Comparison of ENCODE assay signal across 23 cellular contexts in genomic region chr18:35051978-35052377, GRCh38. TPM values are rescaled to one million over a fixed set of nuclear protein-coding genes. Genes with fewer than 3 reads are reported as not detected.
DNase-seq lines count a peak whose midpoint lies in the region; ATAC-seq, FAIRE-seq and TF ChIP-seq lines count a peak whose summit lies in the region.
"Had no signal": no experiment of that assay in that cellular context is flagged by ENCODE, and none has a peak within 500 bp of the region (broad histone marks: within the 10 kb centered on the region; RNA-seq: fewer than 3 reads in every experiment).

No MANE protein-coding gene starts in this region.

- H3K27ac ChIP-seq in small intestine (ENCODE audit: low read depth in 1 of 2, low read length in 1 of 2), result no peak overlapping the region
- H3K27ac ChIP-seq: C4-2B, uterus, VCaP had no signal

- peaks cover 1 to 13% of the 10 kb centered on the region in 2 donors for H3K4me1 ChIP-seq in small intestine (ENCODE audit: control insufficient read depth in 2 of 2, insufficient read depth in 1 of 2, low read depth in 1 of 2, low read length in 1 of 2)
- H3K4me1 ChIP-seq: uterus had no signal

- H3K4me3 Mint-ChIP-seq in endothelial cell (ENCODE audit: unreplicated experiment) (no peak overlapping the region), natural killer cell (peak overlapping the region; percentile 49)
- H3K4me3 Mint-ChIP-seq: GM23338; T-helper 1 cell treated with Interleukin-12 subunit alpha and Interleukin-12 subunit beta and Interleukin-4 antibody, amounts not matched to agents 30 μg/mL and 1 μg/mL, for 36 hours had no signal

- DNase-seq in EH (ENCODE audit: low read depth) (peak; percentile 54), NCI-H82 treated with DMSO at 0.1 percent for 48 hours (lab: John Stamatoyannopoulos, UW; ENCODE audit: unreplicated experiment) (peak; percentile 13), endothelial cell (ENCODE audit: low spot score) (no peak), natural killer cell (no peak), SW480 (ENCODE audit: low spot score) (no peak), small intestine (no peak), GM12892 (ENCODE audit: insufficient read length) (no peak)
- DNase-seq: ACHN; activated CD8-positive, alpha-beta memory T cell treated with anti-CD3 and anti-CD28 coated beads, Interleukin-2, amount 50 U/mL, for 48 hours; activated gamma-delta T cell treated with Interleukin-2 at 50 U/mL for 16 hours; amniotic stem cell; midbrain; NCI-H187; NCI-H748 treated with DMSO at 0.1 percent for 48 hours; stimulated activated CD4-positive, alpha-beta T cell treated with anti-CD3 and anti-CD28 coated beads, Interleukin-4, amount 100 ng/mL, for 4 hours; uterus had no signal

- no peak overlapping the region for H3K4me3 ChIP-seq in small intestine (ENCODE audit: low read depth in 1 of 2, low read length in 2 of 2)
- H3K4me3 ChIP-seq: GM23338, K562, uterus had no signal

- TF ChIP-seq CTCF in endothelial cell (IDR thresholded peaks at IDR 0.05; ENCODE audit: unreplicated experiment) (no peak), natural killer cell (IDR thresholded peaks at IDR 0.05) (no peak)

- no peaks in the 10 kb centered on the region for H3K27me3 ChIP-seq in small intestine (ENCODE audit: control insufficient read depth in 2 of 2, insufficient read depth in 2 of 2, low read length in 2 of 2)
- H3K27me3 ChIP-seq: uterus had no signal

- H3K36me3 ChIP-seq in small intestine (ENCODE audit: control insufficient read depth in 2 of 2, insufficient read depth in 2 of 2, low read length in 2 of 2), result no peaks in the 10 kb centered on the region
- H3K36me3 ChIP-seq: uterus had no signal

- no peak for TF ChIP-seq POLR2A in GM12892 (IDR thresholded peaks at IDR 0.05; ENCODE audit: low read depth, low read length)

- H3K27me3 Mint-ChIP-seq in endothelial cell (ENCODE audit: unreplicated experiment) (no peaks in the 10 kb centered on the region), natural killer cell (ENCODE audit: low read depth in 2 of 2) (no peaks in the 10 kb centered on the region)
- H3K27me3 Mint-ChIP-seq: progenitor cell of endocrine pancreas had no signal

- intact Hi-C loops in natural killer cell (cut with micrococcal nuclease), result no loop called here

- H3K4me1 Mint-ChIP-seq in endothelial cell (ENCODE audit: unreplicated experiment) (peaks cover 44% of the 10 kb centered on the region), natural killer cell (peaks cover 77 to 78% of the 10 kb centered on the region in 2 donors)

- H3K9me3 Mint-ChIP-seq in endothelial cell (ENCODE audit: unreplicated experiment), result no peaks in the 10 kb centered on the region
- H3K9me3 Mint-ChIP-seq in natural killer cell, result no peaks in the 10 kb centered on the region
- H3K9me3 Mint-ChIP-seq: GM23338 had no signal

- FAIRE-seq in small intestine (lab: Jason Lieb, UNC) (no peak), GM12892 (lab: Jason Lieb, UNC) (no peak)
- FAIRE-seq: K562 had no signal

- no peaks in the 10 kb centered on the region for H3K9me3 ChIP-seq in small intestine (ENCODE audit: control insufficient read depth, low read depth)
- H3K9me3 ChIP-seq: uterus had no signal

- H3K27ac Mint-ChIP-seq in endothelial cell (ENCODE audit: unreplicated experiment) (peak overlapping the region; percentile 54), natural killer cell (peak overlapping the region; percentile 93 to 95)
- H3K27ac Mint-ChIP-seq: GM23338; progenitor cell of endocrine pancreas; T-helper 1 cell treated with Interleukin-12 subunit alpha and Interleukin-12 subunit beta and Interleukin-4 antibody, amounts not matched to agents 30 μg/mL and 1 μg/mL, for 36 hours had no signal

- ATAC-seq in natural killer cell (no peak), GM21381 (IDR thresholded peaks at IDR 0.05; ENCODE audit: unreplicated experiment) (no peak)
- ATAC-seq: GM23338 had no signal

- no peaks in the 10 kb centered on the region for H3K36me3 Mint-ChIP-seq in endothelial cell (ENCODE audit: low read depth, unreplicated experiment)
- no peaks in the 10 kb centered on the region for H3K36me3 Mint-ChIP-seq in natural killer cell

RNA-seq across cellular contexts. Expression of gene MAPRE2, which starts 10.8 kb away (rescaled TPM):
- total RNA-seq in endothelial cell (ENCODE audit: unreplicated experiment) (73.0 TPM), natural killer cell (100 to 1,000 TPM; 159 to 283 (median 207) TPM)
- 10 to 100 TPM in 1 of 3 donors, 1 to 10 TPM in 2; 6.2 to 14.9 (median 7.6) TPM for polyA plus RNA-seq in small intestine
- polyA plus RNA-seq in GM12892 (2012; ENCODE audit: missing spikeins), result 15.3 TPM

Comparison
In these comparisons a context has a peak if more than half of its experiments do, and no peak if none do; other contexts are left out.
1. DNase-seq: peak in EH (single experiment) and NCI-H82 treated with DMSO at 0.1 percent for 48 hours (single experiment); none in endothelial cell (single experiment), natural killer cell (single experiment), SW480 (single experiment), small intestine (single experiment) and GM12892 (single experiment).